In genomic region chr12:52156757-52157565, GRCh38 we compare ENCODE assay signal across 8 cellular contexts. TPM values are rescaled to one million over a fixed set of nuclear protein-coding genes. Genes with fewer than 3 reads are reported as not detected.
DNase-seq lines count a peak whose midpoint lies in the region; ATAC-seq and TF ChIP-seq lines count a peak whose summit lies in the region.

No MANE protein-coding gene starts in this region.

- H3K4me1 ChIP-seq in MM.1S (ENCODE audit: low read length) = no peaks in the 10 kb centered on the region
- H3K4me1 ChIP-seq in adrenal gland (replicated peaks in 1 of 2) = peaks cover 0 to 5% of the 10 kb centered on the region in 2 donors
- H3K4me1 ChIP-seq in sigmoid colon = peaks cover 0 to 7% (median 6%) of the 10 kb centered on the region in 4 donors

- ATAC-seq in left ventricle myocardium superior (peak; percentile 74), GM19395 (IDR thresholded peaks at IDR 0.05; ENCODE audit: unreplicated experiment) (no peak), GM18505 (IDR thresholded peaks at IDR 0.05; ENCODE audit: unreplicated experiment) (no peak)

- no peaks in the 10 kb centered on the region for H3K9me3 ChIP-seq in MM.1S (replicated peaks; ENCODE audit: insufficient read depth, low read length)
- H3K9me3 ChIP-seq in adrenal gland (replicated peaks in 1 of 3) = no peaks in the 10 kb centered on the region
- no peaks in the 10 kb centered on the region for H3K9me3 ChIP-seq in sigmoid colon

- intact Hi-C loops in adrenal gland (cut with DNase I) (loop anchor here (5.0 to 10.0 kb wide), 2 partner anchors 170 to 348 kb away; no protein-coding TSS in a partner anchor), left ventricle myocardium superior (cut with micrococcal nuclease) (loop anchor here (5.0 to 10.0 kb wide), 4 partner anchors 120 to 718 kb away; no protein-coding TSS in a partner anchor), sigmoid colon (cut with DNase I) (loop anchor here (2.0 to 10.0 kb wide), 2 partner anchors 170 to 428 kb away; no protein-coding TSS in a partner anchor)

- H3F3A ChIP-seq in MM.1S (ENCODE audit: insufficient read depth, low read length) = no peaks in the 10 kb centered on the region

- H3K36me3 ChIP-seq in GM06990 (ENCODE audit: control insufficient read depth, insufficient read depth, low read length) = no peaks in the 10 kb centered on the region
- no peaks in the 10 kb centered on the region for H3K36me3 ChIP-seq in MM.1S (replicated peaks; ENCODE audit: insufficient read depth, low read length)
- no peaks in the 10 kb centered on the region for H3K36me3 ChIP-seq in adrenal gland (replicated peaks in 1 of 2)
- H3K36me3 ChIP-seq in sigmoid colon = no peaks in the 10 kb centered on the region

- no peaks in the 10 kb centered on the region; the same call in 1 of the 2 replicates for H3K27me3 ChIP-seq in GM06990 (replicated peaks; ENCODE audit: control insufficient read depth, insufficient read depth, low read length)
- H3K27me3 ChIP-seq in MM.1S (replicated peaks; ENCODE audit: insufficient read depth, low read length) = no peaks in the 10 kb centered on the region; the same call in none of the 2 replicates
- H3K27me3 ChIP-seq in adrenal gland = no peaks in the 10 kb centered on the region
- H3K27me3 ChIP-seq in sigmoid colon = no peaks in the 10 kb centered on the region

- no peak for TF ChIP-seq EP300 in sigmoid colon (IDR thresholded peaks at IDR 0.05)

- WGBS in adrenal gland, 4 donors = 19 to 45% (median 33%) methylated on average over 8 to 15 of the region's 15 CpGs
- 45 to 53% methylated on average over 15 of the region's 15 CpGs for WGBS in sigmoid colon, 2 donors

- H3K27ac ChIP-seq in MM.1S (ENCODE audit: low read length) (no peak overlapping the region), adrenal gland (no peak overlapping the region), sigmoid colon (no peak overlapping the region)

- no peak overlapping the region for H2AFZ ChIP-seq in MM.1S (ENCODE audit: low read length)

- TF ChIP-seq POLR2A in adrenal gland (IDR thresholded peaks at IDR 0.05) = no peak
- TF ChIP-seq POLR2A in sigmoid colon (IDR thresholded peaks at IDR 0.05) = no peak
- no peak for TF ChIP-seq POLR2A in GM18505 (IDR thresholded peaks at IDR 0.05; ENCODE audit: borderline replicate concordance, extremely low read depth, insufficient read depth, insufficient read length)

- H3K9me2 ChIP-seq in MM.1S (replicated peaks; ENCODE audit: insufficient read depth, low read length) = no peaks in the 10 kb centered on the region

- DNase-seq in GM06990 (ENCODE audit: extremely low read depth, insufficient read length) (peak; percentile 43), MM.1S (peak; percentile 54), T follicular helper cell (ENCODE audit: low read depth) (peak; percentile 63), adrenal gland (peak; percentile 69 to 87 (median 78)), left ventricle myocardium superior (peak; percentile 86), sigmoid colon (peak; percentile 84)

- H3K4me2 ChIP-seq in MM.1S (ENCODE audit: low read depth, low read length) = no peak overlapping the region

- H3K79me2 ChIP-seq in MM.1S (ENCODE audit: low read length) = no peaks in the 10 kb centered on the region

- TF ChIP-seq CTCF in GM06990 (IDR thresholded peaks at IDR 0.05; ENCODE audit: insufficient read depth, low read length, poor library complexity, severe bottlenecking) = peak; percentile 98
- peak; percentile 96 for TF ChIP-seq CTCF in MM.1S (IDR thresholded peaks at IDR 0.05; ENCODE audit: low read length)
- TF ChIP-seq CTCF in adrenal gland (IDR thresholded peaks at IDR 0.05) = peak; percentile 90 to 98 (median 96)
- peak; percentile 92 to 98 (median 94) for TF ChIP-seq CTCF in sigmoid colon (IDR thresholded peaks at IDR 0.05)

- H3K9ac ChIP-seq in MM.1S (ENCODE audit: low read length) = no peak overlapping the region

- H3K4me3 ChIP-seq in GM06990 (replicated peaks; ENCODE audit: low read depth, low read length) (no peak overlapping the region), MM.1S (ENCODE audit: low read length) (no peak overlapping the region), adrenal gland (no peak overlapping the region), sigmoid colon (no peak overlapping the region)

- H4K20me1 ChIP-seq in MM.1S (ENCODE audit: insufficient read depth, low read length) = no peaks in the 10 kb centered on the region

RNA-seq across cellular contexts. Expression of gene KRT80, which starts 34.9 kb away (rescaled TPM):
- total RNA-seq in adrenal gland (10 to 100 TPM in 1 of 8 donors, 1 to 10 TPM in 6, under 1 TPM in 1; 0.95 to 14.6 (median 6.3) TPM), left ventricle myocardium superior (not detected), sigmoid colon (not detected)
- polyA plus RNA-seq in adrenal gland (1 to 10 TPM; 1.8 to 8.8 (median 2.5) TPM), sigmoid colon (under 1 TPM in 2 of 3 donors, not detected in 1; under 0.01 to 0.34 TPM)
